ENCODE assay signal across 16 cellular contexts in the genomic region with DNA sequence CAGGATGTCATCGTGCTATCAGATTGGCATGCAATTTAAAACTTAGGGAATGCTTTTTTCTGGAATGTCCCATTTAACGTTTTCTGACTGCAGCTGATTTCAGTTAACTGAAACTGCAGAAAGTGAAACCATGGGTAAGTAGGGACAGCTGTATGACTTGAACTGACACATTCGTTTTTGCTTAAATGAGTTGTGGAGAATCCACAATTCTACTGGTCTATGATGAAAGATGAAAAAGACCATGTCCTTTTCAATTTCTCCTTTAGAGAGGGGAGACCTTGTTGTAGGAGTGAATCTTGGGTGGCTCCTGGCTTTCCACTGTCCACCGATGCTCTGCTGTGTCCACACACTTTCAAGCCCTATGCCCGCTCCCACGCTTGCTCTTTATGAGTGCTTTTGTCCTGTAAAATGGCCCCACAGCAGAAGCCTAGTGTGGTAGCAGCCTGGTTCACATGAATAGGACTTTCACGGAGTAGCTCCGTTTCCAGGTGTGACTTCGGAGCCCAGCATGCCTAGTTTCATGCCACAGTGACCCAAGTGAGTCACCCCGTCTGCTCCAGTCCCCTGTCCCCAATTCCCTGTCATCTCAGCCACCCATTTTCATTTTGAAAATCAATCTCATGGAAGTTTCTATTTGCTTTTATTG. TPM values are rescaled to one million over a fixed set of nuclear protein-coding genes. Genes with fewer than 3 reads are reported as not detected.
DNase-seq lines count a peak whose midpoint lies in the region; ATAC-seq and TF ChIP-seq lines count a peak whose summit lies in the region.
"Had no signal": no experiment of that assay in that cellular context is flagged by ENCODE, and none has a peak within 500 bp of the region (broad histone marks: within the 10 kb centered on the region; RNA-seq: fewer than 3 reads in every experiment).

No MANE protein-coding gene starts in this region.

- intact Hi-C loops in esophagus muscularis mucosa (cut with DNase I): no loop called here
- intact Hi-C loops in thyroid gland (cut with DNase I): no loop called here
- intact Hi-C loops in psoas muscle (cut with DNase I): loop anchor here in 1 of 2 donors (10.0 kb wide), 1 partner anchor 492 kb away; no protein-coding TSS in a partner anchor

- no peaks in the 10 kb centered on the region for H3K9me3 Mint-ChIP-seq in activated naive CD8-positive, alpha-beta T cell (ENCODE audit: low read depth)
- no peaks in the 10 kb centered on the region for H3K9me3 Mint-ChIP-seq in activated naive CD8-positive, alpha-beta T cell treated with anti-CD3 and anti-CD28 coated beads, Interleukin-2, amount 50 U/mL, for 24 hours
- H3K9me3 Mint-ChIP-seq: activated naive CD4-positive, alpha-beta T cell treated with anti-CD3 and anti-CD28 coated beads, Interleukin-2, amount 50 U/mL, for 24 hours had no signal

- H3K27ac ChIP-seq in RWPE2 (ENCODE audit: poor library complexity, severe bottlenecking) (no peak overlapping the region), esophagus muscularis mucosa (replicated peaks in 1 of 4) (no peak overlapping the region), thyroid gland (peak overlapping the region in 2 of 3 donors; percentile 85 to 86), mesenchymal stem cell (ENCODE audit: low read length, poor library complexity, severe bottlenecking) (no peak overlapping the region), psoas muscle (no peak overlapping the region)
- H3K27ac ChIP-seq: gastroesophageal sphincter, left ventricle myocardium inferior, right lobe of liver had no signal

- ATAC-seq in activated naive CD8-positive, alpha-beta T cell treated with anti-CD3 and anti-CD28 coated beads, Interleukin-2, amount 50 U/mL, for 24 hours: no peak
- ATAC-seq in RWPE2 (ENCODE audit: low read depth) (no peak), psoas muscle (no peak)
- ATAC-seq: gastroesophageal sphincter had no signal

- no peak overlapping the region for H3K23ac ChIP-seq in mesenchymal stem cell (ENCODE audit: low read length in 2 of 2)

- no peak overlapping the region for H2BK5ac ChIP-seq in mesenchymal stem cell (ENCODE audit: low read depth, low read length, poor library complexity, severe bottlenecking)

- peaks cover 7% of the 10 kb centered on the region for H3K36me3 Mint-ChIP-seq in activated naive CD8-positive, alpha-beta T cell
- peaks cover 48% of the 10 kb centered on the region for H3K36me3 Mint-ChIP-seq in activated naive CD8-positive, alpha-beta T cell treated with anti-CD3 and anti-CD28 coated beads, Interleukin-2, amount 50 U/mL, for 24 hours (ENCODE audit: low read depth)

- no peak overlapping the region for H2BK15ac ChIP-seq in mesenchymal stem cell (ENCODE audit: low read depth, poor library complexity, severe bottlenecking)

- no peak overlapping the region for H3K4me2 ChIP-seq in mesenchymal stem cell (ENCODE audit: low read length, poor library complexity, severe bottlenecking)

- H3K14ac ChIP-seq in mesenchymal stem cell (ENCODE audit: low read length in 2 of 2): no peak overlapping the region

- no peak overlapping the region for H2BK12ac ChIP-seq in mesenchymal stem cell (ENCODE audit: low read length in 2 of 2)

- 81% methylated on average over 10 of the region's 10 CpGs for WGBS in esophagus muscularis mucosa
- 94% methylated on average over 10 of the region's 10 CpGs for WGBS in thyroid gland, 2 donors
- 96% methylated on average over 10 of the region's 10 CpGs for WGBS in mesenchymal stem cell
- WGBS in psoas muscle, 3 donors: 81 to 87% (median 85%) methylated on average over 10 of the region's 10 CpGs

- no peak overlapping the region for H3K9ac ChIP-seq in mesenchymal stem cell (ENCODE audit: low read length)

- no peak for TF ChIP-seq EP300 in esophagus muscularis mucosa (IDR thresholded peaks at IDR 0.05)

- H3K4me3 Mint-ChIP-seq in activated naive CD8-positive, alpha-beta T cell: no peak overlapping the region
- no peak overlapping the region for H3K4me3 Mint-ChIP-seq in activated naive CD8-positive, alpha-beta T cell treated with anti-CD3 and anti-CD28 coated beads, Interleukin-2, amount 50 U/mL, for 24 hours
- H3K4me3 Mint-ChIP-seq: activated naive CD4-positive, alpha-beta T cell treated with anti-CD3 and anti-CD28 coated beads, Interleukin-2, amount 50 U/mL, for 24 hours had no signal

- peaks cover 54% of the 10 kb centered on the region for H3K36me3 ChIP-seq in RWPE2 (ENCODE audit: low read depth)
- peaks cover 25 to 74% (median 62%) of the 10 kb centered on the region in 4 donors for H3K36me3 ChIP-seq in esophagus muscularis mucosa
- no peaks in the 10 kb centered on the region for H3K36me3 ChIP-seq in thyroid gland
- peaks cover 64 to 65% of the 10 kb centered on the region in 2 experiments for H3K36me3 ChIP-seq in mesenchymal stem cell (ENCODE audit: control insufficient read depth in 1 of 2, insufficient read depth in 2 of 2, low read depth in 1 of 2, low read length in 2 of 2)
- peaks cover 0 to 53% of the 10 kb centered on the region in 2 donors for H3K36me3 ChIP-seq in psoas muscle (ENCODE audit: insufficient read depth in 1 of 2, low read depth in 1 of 2)

- no peaks in the 10 kb centered on the region for H3K27me3 ChIP-seq in RWPE2 (ENCODE audit: insufficient read depth, poor library complexity, severe bottlenecking)
- H3K27me3 ChIP-seq in esophagus muscularis mucosa: no peaks in the 10 kb centered on the region
- no peaks in the 10 kb centered on the region for H3K27me3 ChIP-seq in thyroid gland
- no peaks in the 10 kb centered on the region for H3K27me3 ChIP-seq in mesenchymal stem cell (ENCODE audit: control insufficient read depth in 1 of 2, insufficient read depth in 1 of 2, low read length in 2 of 2)
- H3K27me3 ChIP-seq in psoas muscle (ENCODE audit: insufficient read depth in 3 of 3, low read length in 2 of 3): no peaks in the 10 kb centered on the region
- H3K27me3 ChIP-seq: gastroesophageal sphincter, right lobe of liver had no signal

- H4K91ac ChIP-seq in mesenchymal stem cell (ENCODE audit: low read length): no peak overlapping the region

- H2BK120ac ChIP-seq in mesenchymal stem cell (ENCODE audit: low read depth, low read length): no peak overlapping the region

- H3K4ac ChIP-seq in mesenchymal stem cell (ENCODE audit: low read depth in 1 of 2, low read length in 2 of 2): no peak overlapping the region

- no peak overlapping the region for H3K18ac ChIP-seq in mesenchymal stem cell (ENCODE audit: low read depth in 1 of 2, low read length in 2 of 2)

- no peaks in the 10 kb centered on the region for H3K27me3 Mint-ChIP-seq in activated naive CD8-positive, alpha-beta T cell
- H3K27me3 Mint-ChIP-seq in activated naive CD8-positive, alpha-beta T cell treated with anti-CD3 and anti-CD28 coated beads, Interleukin-2, amount 50 U/mL, for 24 hours: no peaks in the 10 kb centered on the region
- H3K27me3 Mint-ChIP-seq: activated naive CD4-positive, alpha-beta T cell treated with anti-CD3 and anti-CD28 coated beads, Interleukin-2, amount 50 U/mL, for 24 hours had no signal

- H2AK5ac ChIP-seq in mesenchymal stem cell (ENCODE audit: low read length, severe bottlenecking): no peak overlapping the region

- no peaks in the 10 kb centered on the region for H3K4me1 ChIP-seq in RWPE2 (ENCODE audit: insufficient read depth, poor library complexity, severe bottlenecking)
- H3K4me1 ChIP-seq in esophagus muscularis mucosa: peaks cover 0 to 6% (median 0%) of the 10 kb centered on the region in 4 donors
- peaks cover 22 to 26% of the 10 kb centered on the region in 2 donors for H3K4me1 ChIP-seq in thyroid gland
- H3K4me1 ChIP-seq in mesenchymal stem cell (ENCODE audit: control insufficient read depth, insufficient read depth, low read depth, low read length): no peaks in the 10 kb centered on the region
- no peaks in the 10 kb centered on the region for H3K4me1 ChIP-seq in psoas muscle
- H3K4me1 ChIP-seq: Caco-2, gastroesophageal sphincter, right lobe of liver had no signal

- DNase-seq in activated naive CD8-positive, alpha-beta T cell treated with anti-CD3 and anti-CD28 coated beads, Interleukin-2, amount 50 U/mL, for 24 hours: no peak
- peak; percentile 28 for DNase-seq in RWPE2 (ENCODE audit: low spot score)
- peak; percentile 50 for DNase-seq in esophagus muscularis mucosa (ENCODE audit: extremely low spot score)
- no peak for DNase-seq in thyroid gland
- DNase-seq in mesenchymal stem cell: no peak
- DNase-seq in mucosa of gallbladder (ENCODE audit: low spot score): no peak
- no peak for DNase-seq in psoas muscle
- DNase-seq: Caco-2, left ventricle myocardium inferior, NCI-H2029, NCI-H510A, nucleus accumbens had no signal

- H3K79me1 ChIP-seq in mesenchymal stem cell (replicated peaks; ENCODE audit: low read length, poor library complexity, severe bottlenecking): peaks cover 34% of the 10 kb centered on the region

- H3K4me3 ChIP-seq in RWPE2 (ENCODE audit: severe bottlenecking) (no peak overlapping the region), esophagus muscularis mucosa (no peak overlapping the region), thyroid gland (replicated peaks in 1 of 3) (no peak overlapping the region), mesenchymal stem cell (ENCODE audit: insufficient read depth in 1 of 2, low read depth in 1 of 2, low read length in 2 of 2) (no peak overlapping the region), psoas muscle (no peak overlapping the region)
- H3K4me3 ChIP-seq: gastroesophageal sphincter, left ventricle myocardium inferior, right lobe of liver had no signal

- H3K27ac Mint-ChIP-seq in activated naive CD8-positive, alpha-beta T cell: peak overlapping the region; percentile 28
- H3K27ac Mint-ChIP-seq in activated naive CD8-positive, alpha-beta T cell treated with anti-CD3 and anti-CD28 coated beads, Interleukin-2, amount 50 U/mL, for 24 hours: no peak overlapping the region
- H3K27ac Mint-ChIP-seq: activated naive CD4-positive, alpha-beta T cell treated with anti-CD3 and anti-CD28 coated beads, Interleukin-2, amount 50 U/mL, for 24 hours had no signal

- H2AFZ ChIP-seq in mesenchymal stem cell (ENCODE audit: low read depth, low read length): no peak overlapping the region

- TF ChIP-seq CTCF in RWPE2 (IDR thresholded peaks at IDR 0.05; ENCODE audit: poor library complexity, severe bottlenecking) (no peak), esophagus muscularis mucosa (IDR thresholded peaks at IDR 0.05) (no peak), thyroid gland (IDR thresholded peaks at IDR 0.05) (no peak), psoas muscle (IDR thresholded peaks at IDR 0.05) (no peak)

- peaks cover 7% of the 10 kb centered on the region for H3K4me1 Mint-ChIP-seq in activated naive CD8-positive, alpha-beta T cell (ENCODE audit: low read depth)
- no peaks in the 10 kb centered on the region for H3K4me1 Mint-ChIP-seq in activated naive CD8-positive, alpha-beta T cell treated with anti-CD3 and anti-CD28 coated beads, Interleukin-2, amount 50 U/mL, for 24 hours

- no peaks in the 10 kb centered on the region for H3K9me3 ChIP-seq in RWPE2 (ENCODE audit: severe bottlenecking)
- no peaks in the 10 kb centered on the region for H3K9me3 ChIP-seq in esophagus muscularis mucosa
- H3K9me3 ChIP-seq in thyroid gland: no peaks in the 10 kb centered on the region
- no peaks in the 10 kb centered on the region for H3K9me3 ChIP-seq in mesenchymal stem cell (ENCODE audit: control insufficient read depth, low read length)
- no peaks in the 10 kb centered on the region for H3K9me3 ChIP-seq in psoas muscle
- H3K9me3 ChIP-seq: Caco-2, gastroesophageal sphincter, left ventricle myocardium inferior, right lobe of liver had no signal

- H4K8ac ChIP-seq in mesenchymal stem cell (ENCODE audit: low read length): no peak overlapping the region

- TF ChIP-seq POLR2A in esophagus muscularis mucosa (IDR thresholded peaks at IDR 0.05; ENCODE audit: low read depth) (no peak), thyroid gland (IDR thresholded peaks at IDR 0.05) (no peak)

RNA-seq across cellular contexts. Expression of a gene that starts 21.9 kb away (rescaled TPM):
- total RNA-seq in esophagus muscularis mucosa: 100 to 1,000 TPM in 3 of 4 donors, 10 to 100 TPM in 1; 90.7 to 147 (median 102) TPM
- 100 to 1,000 TPM in 2 of 4 donors, 10 to 100 TPM in 2; 76.6 to 113 (median 93.4) TPM for total RNA-seq in thyroid gland
- polyA plus RNA-seq in mesenchymal stem cell (2013, experiment 1 of 2): 187 TPM
- 199 TPM for polyA plus RNA-seq in mesenchymal stem cell (2013, experiment 2 of 2)
- 155 TPM for total RNA-seq in mucosa of gallbladder
- 100 to 1,000 TPM; 112 to 146 (median 135) TPM for total RNA-seq in psoas muscle
- 100 to 1,000 TPM; 150 to 202 (median 177) TPM for polyA plus RNA-seq in psoas muscle

RNA-seq across cellular contexts. Expression of a gene that starts 27.2 kb away (rescaled TPM):
- 10 to 100 TPM in 1 of 4 donors, 1 to 10 TPM in 3; 4.8 to 10.1 (median 7.6) TPM for total RNA-seq in esophagus muscularis mucosa
- 10 to 100 TPM; 16.9 to 33.0 (median 24.4) TPM for total RNA-seq in thyroid gland
- polyA plus RNA-seq in mesenchymal stem cell (2013, experiment 1 of 2): 2.1 TPM
- 2.3 TPM for polyA plus RNA-seq in mesenchymal stem cell (2013, experiment 2 of 2)
- total RNA-seq in mucosa of gallbladder: 4.1 TPM
- total RNA-seq in psoas muscle: 10 to 100 TPM in 2 of 4 donors, 1 to 10 TPM in 2; 1.9 to 17.3 (median 11.0) TPM
- 1 to 10 TPM; 1.7 to 4.1 (median 2.2) TPM for polyA plus RNA-seq in psoas muscle

Comparison
In these comparisons a context has a peak if more than half of its experiments do, and no peak if none do; other contexts are left out.
1. DNase-seq: peak in RWPE2 (single experiment) and esophagus muscularis mucosa (single experiment); none in activated naive CD8-positive, alpha-beta T cell treated with anti-CD3 and anti-CD28 coated beads, Interleukin-2, amount 50 U/mL, for 24 hours (single experiment), thyroid gland (0 of 2), mesenchymal stem cell (single experiment), mucosa of gallbladder (single experiment) and psoas muscle (0 of 2).
2. H3K27ac ChIP-seq: peak in thyroid gland (2 of 3); none in RWPE2 (single experiment), esophagus muscularis mucosa (0 of 4), mesenchymal stem cell (single experiment) and psoas muscle (single experiment).